ENCODE assay signal across 9 cellular contexts in the genomic region with DNA sequence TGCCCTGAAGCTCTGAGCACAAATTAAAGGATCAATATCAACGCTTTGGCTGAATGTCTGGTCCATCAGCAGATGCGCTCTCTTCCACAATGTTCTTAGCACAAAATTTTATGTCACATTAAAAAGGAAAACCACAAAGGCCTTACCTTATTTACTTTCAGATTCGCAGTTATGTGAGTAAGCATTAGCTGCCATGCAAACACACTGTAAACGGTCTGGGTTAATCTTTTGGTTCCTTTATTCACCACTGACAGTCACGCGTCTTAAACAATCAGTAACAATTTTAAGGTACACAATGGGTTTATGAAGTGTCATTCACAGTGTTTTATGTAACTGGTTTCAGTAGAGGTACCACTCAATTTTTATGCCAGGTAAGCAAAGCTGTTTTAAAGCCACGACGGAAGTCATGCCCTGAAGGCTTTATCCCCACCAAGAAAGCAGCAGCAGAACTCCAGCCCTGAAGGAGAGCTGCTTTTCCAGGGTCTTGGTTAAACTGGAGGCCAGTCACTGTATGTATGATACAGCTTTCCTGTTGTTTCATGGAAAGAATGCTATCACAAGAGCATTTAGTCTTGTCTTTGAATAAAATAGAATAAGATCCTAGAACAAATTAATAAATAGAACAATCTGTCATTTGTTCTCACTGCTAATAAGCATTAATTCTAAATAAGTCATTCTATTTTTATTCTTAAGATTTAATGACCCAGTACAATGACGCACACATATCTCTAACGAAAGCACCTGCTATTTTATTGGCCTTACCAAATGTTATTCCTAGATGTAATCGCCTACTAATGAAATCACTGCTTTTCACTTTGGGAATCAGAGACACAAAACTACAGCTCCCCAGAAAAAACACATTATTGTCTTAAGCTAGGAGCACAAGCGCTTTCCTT.
DNase-seq lines count a peak whose midpoint lies in the region; ATAC-seq and TF ChIP-seq lines count a peak whose summit lies in the region.
"Had no signal": no experiment of that assay in that cellular context is flagged by ENCODE, and none has a peak within 500 bp of the region (broad histone marks: within the 10 kb centered on the region; RNA-seq: fewer than 3 reads in every experiment).

No MANE protein-coding gene starts in this region.

- no peaks in the 10 kb centered on the region for H3K4me1 ChIP-seq in prostate gland (replicated peaks)

- peak; percentile 73 for ATAC-seq in HG03175 (IDR thresholded peaks at IDR 0.05; ENCODE audit: unreplicated experiment)
- no peak for ATAC-seq in GM18519 (IDR thresholded peaks at IDR 0.05; ENCODE audit: low FRiP score, unreplicated experiment)

- H3K27me3 ChIP-seq in prostate gland (replicated peaks; ENCODE audit: insufficient read depth): no peaks in the 10 kb centered on the region

- H3K4me3 ChIP-seq in prostate gland: no peak overlapping the region

- no peak for TF ChIP-seq CTCF in prostate gland (IDR thresholded peaks at IDR 0.05)

- 41% methylated on average over 12 of the region's 12 CpGs for WGBS in prostate gland

- no peaks in the 10 kb centered on the region for H3K9me3 ChIP-seq in prostate gland

- intact Hi-C loops in prostate gland (cut with DNase I): no loop called here

- H3K36me3 ChIP-seq in prostate gland: no peaks in the 10 kb centered on the region

- no peak for TF ChIP-seq POLR2A in prostate gland (IDR thresholded peaks at IDR 0.05)

- DNase-seq in NOMO-1 (lab: John Stamatoyannopoulos, UW; ENCODE audit: unreplicated experiment in 2 of 2) (peak; percentile 25 to 44), NOMO-1 treated with dmso at 0.1 percent for 144 hours (lab: John Stamatoyannopoulos, UW; ENCODE audit: unreplicated experiment) (no peak), NCI-H748 (lab: John Stamatoyannopoulos, UW; ENCODE audit: unreplicated experiment) (peak; percentile 100), prostate gland (ENCODE audit: low spot score) (no peak)
- DNase-seq in stimulated activated naive CD4-positive, alpha-beta T cell treated with Interleukin-2 at 50 U/mL for 16 hours (lab: John Stamatoyannopoulos, UW): no peak
- DNase-seq in activated naive CD4-positive, alpha-beta T cell (lab: John Stamatoyannopoulos, UW): no peak
- DNase-seq: SW 1271 had no signal

- peak overlapping the region; percentile 11 to 48 for H3K27ac ChIP-seq in prostate gland

Comparison
In these comparisons a context has a peak if more than half of its experiments do, and no peak if none do; other contexts are left out.
1. DNase-seq: peak in NOMO-1 (2 of 2) and NCI-H748 (single experiment); none in NOMO-1 treated with dmso at 0.1 percent for 144 hours (single experiment), prostate gland (single experiment), stimulated activated naive CD4-positive, alpha-beta T cell treated with Interleukin-2 at 50 U/mL for 16 hours (single experiment) and activated naive CD4-positive, alpha-beta T cell (0 of 4).